In genomic region chr7:39950473-39951155, GRCh38 we compare ENCODE assay signal across 8 cellular contexts. TPM values are rescaled to one million over a fixed set of nuclear protein-coding genes. Genes with fewer than 3 reads are reported as not detected.
DNase-seq lines count a peak whose midpoint lies in the region; ATAC-seq, FAIRE-seq and TF ChIP-seq lines count a peak whose summit lies in the region.

No MANE protein-coding gene starts in this region.

- dilution Hi-C loops in mammary epithelial cell (cut with HindIII; ENCODE audit: low sequenced_read_pairs): no loop called here
- dilution Hi-C loops in keratinocyte (cut with MboI; ENCODE audit: extremely low pct_ligation_motif_present, low sequenced_read_pairs): no loop called here

- peak; percentile 1 for ATAC-seq in HG03439 (IDR thresholded peaks at IDR 0.05; ENCODE audit: unreplicated experiment)
- no peak for ATAC-seq in GM19463 (IDR thresholded peaks at IDR 0.05; ENCODE audit: unreplicated experiment)
- no peak for ATAC-seq in GM21390 (IDR thresholded peaks at IDR 0.05; ENCODE audit: unreplicated experiment)

- CTCF ChIA-PET in mammary epithelial cell (lab: Charles Lee; ENCODE audit: low non-redundant PET): no interaction called here

- H3K9me3 ChIP-seq in WERI-Rb-1 (ENCODE audit: severe bottlenecking): no peaks in the 10 kb centered on the region
- H3K9me3 ChIP-seq in mammary epithelial cell (replicated peaks; ENCODE audit: insufficient read depth, low read length): no peaks in the 10 kb centered on the region
- H3K9me3 ChIP-seq in keratinocyte (ENCODE audit: control insufficient read depth, low read depth, low read length): no peaks in the 10 kb centered on the region

- H3K4me3 ChIP-seq in WERI-Rb-1 (ENCODE audit: low read depth, low read length) (peak overlapping the region; percentile 91), mammary epithelial cell (replicated peaks in 1 of 3; ENCODE audit: insufficient read depth in 1 of 3, low read depth in 2 of 3, low read length in 3 of 3) (peak overlapping the region; percentile 53 to 97 (median 95)), keratinocyte (ENCODE audit: control insufficient read depth in 2 of 3, extremely low read depth in 1 of 3, insufficient read depth in 2 of 3, low read depth in 1 of 3, low read length in 3 of 3) (peak overlapping the region; percentile 92 to 96 (median 94))

- H3K4me2 ChIP-seq in mammary epithelial cell (ENCODE audit: insufficient read depth, low read depth, low read length): peak overlapping the region; percentile 82
- peak overlapping the region; percentile 71 for H3K4me2 ChIP-seq in keratinocyte (ENCODE audit: control insufficient read depth, extremely low read depth, insufficient read depth, low read depth, low read length)

- no peaks in the 10 kb centered on the region for H3K9me1 ChIP-seq in keratinocyte (ENCODE audit: control insufficient read depth, extremely low read depth, insufficient read depth, low read length)

- peak; percentile 68 for DNase-seq in Daoy (ENCODE audit: low read depth)
- peak; percentile 24 for DNase-seq in WERI-Rb-1
- DNase-seq in mammary epithelial cell: no peak
- no peak for DNase-seq in keratinocyte (ENCODE audit: low read depth, low spot score)
- peak; percentile 51 for DNase-seq in stimulated activated CD4-positive, alpha-beta T cell treated with anti-CD3 and anti-CD28 coated beads, Interleukin-12 subunit alpha, Interleukin-12 subunit beta, amount 100 ng/mL, for 4 hours

- H4K20me1 ChIP-seq in mammary epithelial cell (ENCODE audit: insufficient read depth, low read length) (peaks cover 4% of the 10 kb centered on the region), keratinocyte (ENCODE audit: control insufficient read depth, extremely low read depth, insufficient read depth, low read length) (peaks cover 3% of the 10 kb centered on the region)

- H3K27me3 ChIP-seq in WERI-Rb-1 (ENCODE audit: insufficient read depth, low read depth, severe bottlenecking): no peaks in the 10 kb centered on the region
- no peaks in the 10 kb centered on the region for H3K27me3 ChIP-seq in mammary epithelial cell (ENCODE audit: insufficient read depth, low read length)
- no peaks in the 10 kb centered on the region for H3K27me3 ChIP-seq in keratinocyte (ENCODE audit: control insufficient read depth, extremely low read depth, insufficient read depth, low read length)

- H3K79me2 ChIP-seq in mammary epithelial cell (ENCODE audit: insufficient read depth, low read length) (peaks cover 58% of the 10 kb centered on the region), keratinocyte (ENCODE audit: control insufficient read depth, insufficient read depth, low read length) (peaks cover 54% of the 10 kb centered on the region)

- intact Hi-C loops in mammary epithelial cell (cut with micrococcal nuclease): loop anchor here (1.0 to 5.0 kb wide), 2 partner anchors 57 to 102 kb away; no protein-coding TSS in a partner anchor

- no TSS peak for BruUV-seq in mammary epithelial cell (replicated peaks; lab: Mats Ljungman, UMichigan)

- peaks cover 20% of the 10 kb centered on the region; the same call in 1 of the 2 replicates for H3K36me3 ChIP-seq in WERI-Rb-1
- no peaks in the 10 kb centered on the region for H3K36me3 ChIP-seq in mammary epithelial cell (ENCODE audit: insufficient read depth, low read length)
- no peaks in the 10 kb centered on the region for H3K36me3 ChIP-seq in keratinocyte (ENCODE audit: control insufficient read depth in 2 of 2, extremely low read depth in 1 of 2, insufficient read depth in 2 of 2, low read length in 2 of 2)

- peaks cover 8% of the 10 kb centered on the region for H3K4me1 ChIP-seq in mammary epithelial cell (ENCODE audit: insufficient read depth, low read length)
- peaks cover 6% of the 10 kb centered on the region for H3K4me1 ChIP-seq in keratinocyte (ENCODE audit: control insufficient read depth, extremely low read depth, insufficient read depth, low read length)

- no peak for FAIRE-seq in keratinocyte (lab: Jason Lieb, UNC)

- H2AFZ ChIP-seq in mammary epithelial cell (ENCODE audit: low read depth, low read length) (peak overlapping the region; percentile 90), keratinocyte (ENCODE audit: control insufficient read depth, low read length) (peak overlapping the region; percentile 91)

- 7% methylated on average over 3 of the region's 84 CpGs for WGBS in mammary epithelial cell (ENCODE audit: low coverage, missing lambda C conversion rate)

- no peak for TF ChIP-seq CTCF in WERI-Rb-1 (IDR thresholded peaks at IDR 0.05; ENCODE audit: low read depth, low read length)
- TF ChIP-seq CTCF in mammary epithelial cell (conservative IDR thresholded peaks at IDR 0.05 in 1 of 2, IDR thresholded peaks at IDR 0.05 in 1 of 2; ENCODE audit: extremely low read depth in 1 of 2, insufficient read depth in 1 of 2, low read depth in 1 of 2, low read length in 2 of 2): no peak
- TF ChIP-seq CTCF in keratinocyte (optimal IDR thresholded peaks at IDR 0.05 in 1 of 3, IDR thresholded peaks at IDR 0.05 in 1 of 3, conservative IDR thresholded peaks at IDR 0.05 in 1 of 3; ENCODE audit: extremely low read depth in 1 of 3, insufficient read depth in 2 of 3, low read length in 3 of 3): no peak

- peak overlapping the region; percentile 95 for H3K27ac ChIP-seq in WERI-Rb-1
- H3K27ac ChIP-seq in mammary epithelial cell (ENCODE audit: insufficient read depth, low read depth, low read length): peak overlapping the region; percentile 93
- H3K27ac ChIP-seq in keratinocyte (ENCODE audit: control insufficient read depth, insufficient read depth, low read length): peak overlapping the region; percentile 97

- in situ Hi-C loops in mammary epithelial cell (cut with MboI; ENCODE audit: low sequenced_read_pairs in 2 of 2): no loop called here

- peak overlapping the region; percentile 92 for H3K9ac ChIP-seq in mammary epithelial cell (ENCODE audit: insufficient read depth, low read length)
- H3K9ac ChIP-seq in keratinocyte (ENCODE audit: control insufficient read depth, extremely low read depth, insufficient read depth, low read length): peak overlapping the region; percentile 95

RNA-seq across cellular contexts. Expression of gene CDK13, which starts 0.6 kb away (rescaled TPM):
- 53.2 and 59.5 TPM in 2 replicates for total RNA-seq in Daoy (2014; rRNA removed; shearing (Covaris generic))
- 10 to 100 TPM; 42.6 to 70.7 TPM for total RNA-seq in mammary epithelial cell
- polyA plus RNA-seq in mammary epithelial cell (26.2 TPM), keratinocyte (22.0 to 30.7 TPM (median 25.4 TPM) in 3 replicates)
- polyA minus RNA-seq in mammary epithelial cell (57.6 TPM), keratinocyte (27.6 to 74.1 TPM (median 50.2 TPM) in 3 replicates)
- polyA plus RNA-seq in keratinocyte (2011; ENCODE audit: low read depth): 28.9 TPM
- polyA plus RNA-seq in keratinocyte (2011; cell fraction: cytosol; rRNA removed): 11.7 and 23.7 TPM in 2 replicates
- 49.2 and 52.8 TPM in 2 replicates for polyA plus RNA-seq in keratinocyte (2011; cell fraction: nucleus; rRNA removed)
- polyA plus RNA-seq in keratinocyte (2012; ENCODE audit: low replicate concordance): 20.8 and 23.7 TPM in 2 replicates
- polyA minus RNA-seq in keratinocyte (2011; cell fraction: cytosol; rRNA and poly(A)+ RNA removed): 19.4 TPM
- polyA minus RNA-seq in keratinocyte (2011; cell fraction: nucleus; rRNA and poly(A)+ RNA removed): 42.1 and 77.6 TPM in 2 replicates

Comparison
In these comparisons a context has a peak if more than half of its experiments do, and no peak if none do; other contexts are left out.
1. DNase-seq: peak in Daoy (single experiment), WERI-Rb-1 (single experiment) and stimulated activated CD4-positive, alpha-beta T cell treated with anti-CD3 and anti-CD28 coated beads, Interleukin-12 subunit alpha, Interleukin-12 subunit beta, amount 100 ng/mL, for 4 hours (single experiment); none in mammary epithelial cell (single experiment) and keratinocyte (single experiment).
2. Peak in every context shown above with its lines, with median percentiles within 50 percentile points of each other: H3K27ac ChIP-seq and H3K4me3 ChIP-seq.